In the genomic region with DNA sequence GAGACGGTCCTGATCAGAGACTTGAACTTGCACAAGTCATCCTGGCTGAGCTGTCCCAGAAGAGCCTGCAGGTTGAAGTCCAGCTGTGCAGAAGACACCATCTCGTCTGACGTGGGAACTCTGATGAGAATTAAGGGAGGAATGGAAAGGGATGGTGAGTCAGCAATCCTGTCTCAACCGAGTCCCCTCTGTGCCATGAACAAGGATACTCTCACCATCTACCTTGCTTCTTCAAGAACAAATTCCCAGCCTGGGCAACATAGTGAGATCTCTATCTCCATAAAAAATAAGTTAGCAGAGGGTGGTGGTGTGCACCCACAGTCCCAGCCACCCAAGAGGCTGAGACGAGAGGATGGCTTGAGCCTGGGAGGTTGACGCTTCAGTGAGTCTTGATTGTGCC, we compare ENCODE assay signal across 39 cellular contexts. TPM values are rescaled to one million over a fixed set of nuclear protein-coding genes. Genes with fewer than 3 reads are reported as not detected.
"Had no signal": no experiment of that assay in that cellular context is flagged by ENCODE, and none has a peak within 500 bp of the region (broad histone marks: within the 10 kb centered on the region; RNA-seq: fewer than 3 reads in every experiment).

NLRP2B (minus strand) TSS at position 101 of the 400 bp plus-strand sequence.

- H3K4me3 ChIP-seq: MG63 had no signal

- H3K9me3 ChIP-seq: MG63 had no signal

- H3K27me3 ChIP-seq: MG63 had no signal

- DNase-seq: Karpas-422, Kasumi-1, KG1, MG63, MM.1S, MV-4-11, NCI-H1048, NCI-H1092, NCI-H1092 treated with DMSO at 0.1 percent for 48 hours, NCI-H1105, NCI-H1105 treated with DMSO at 0.1 percent for 48 hours, NCI-H1417, NCI-H1417 treated with DMSO at 0.1 percent for 48 hours, NCI-H1436, NCI-H1436 treated with DMSO at 0.1 percent for 48 hours, NCI-H146, NCI-H1694, NCI-H1694 treated with DMSO at 0.1 percent for 48 hours, NCI-H187, NCI-H187 treated with DMSO at 0.1 percent for 48 hours, NCI-H1930, NCI-H2029, NCI-H2029 treated with DMSO at 0.1 percent for 48 hours, NCI-H2081, NCI-H2081 treated with DMSO at 0.1 percent for 48 hours, NCI-H2107, NCI-H2171, NCI-H2171 treated with DMSO at 0.1 percent for 48 hours, NCI-H2227 treated with DMSO at 0.1 percent for 48 hours, NCI-H226, NCI-H345, NCI-H446, NCI-H446 treated with DMSO at 0.1 percent for 48 hours, NCI-H510A, NCI-H510A treated with DMSO at 0.1 percent for 48 hours had no signal

- H3K36me3 ChIP-seq: MG63 had no signal

RNA-seq across cellular contexts. Expression of gene NLRP2B, which starts in this region (rescaled TPM):
- total RNA-seq: LHCN-M2, M059J, MCF 10A, NCI-H460 had no signal
